1 cellular context compared by ENCODE assay signal in genomic region chr4:60868232-60868960, GRCh38.
TF ChIP-seq lines count a peak whose summit lies in the region.

No MANE protein-coding gene starts in this region.

TF ChIP-seq in HepG2, 621 proteins besides CTCF, POLR2A, EP300 and RAD21:
- peak; percentile 70 to 82 for TF ChIP-seq MAFK (conservative IDR thresholded peaks at IDR 0.05 in 1 of 2, IDR thresholded peaks at IDR 0.05 in 1 of 2; ENCODE audit: low read length in 2 of 2)
- TF ChIP-seq POGZ (CRISPR knock-in tag; IDR thresholded peaks at IDR 0.05): no peak
- TF ChIP-seq MAFF (IDR thresholded peaks at IDR 0.05; ENCODE audit: low read depth, low read length): peak; percentile 79
